ENCODE assay signal across 8 cellular contexts in genomic region chr4:44760142-44760898, GRCh38. TPM values are rescaled to one million over a fixed set of nuclear protein-coding genes. Genes with fewer than 3 reads are reported as not detected.
DNase-seq lines count a peak whose midpoint lies in the region; ATAC-seq, FAIRE-seq and TF ChIP-seq lines count a peak whose summit lies in the region.

No MANE protein-coding gene starts in this region.

- no peaks in the 10 kb centered on the region for H3K36me3 Mint-ChIP-seq in T-helper 2 cell treated with Interferon-gamma antibody and Interleukin-4, amounts not matched to agents 5 μg/mL and 100 μg/mL, for 36 hours (ENCODE audit: low read depth)

- H3K4me1 Mint-ChIP-seq in T-helper 2 cell treated with Interferon-gamma antibody and Interleukin-4, amounts not matched to agents 5 μg/mL and 100 μg/mL, for 36 hours (ENCODE audit: low read depth), result no peaks in the 10 kb centered on the region

- no peak for TF ChIP-seq POLR2A in GM18505 (IDR thresholded peaks at IDR 0.05; ENCODE audit: borderline replicate concordance, extremely low read depth, insufficient read depth, insufficient read length)

- no peak overlapping the region for H3K4me3 Mint-ChIP-seq in T-helper 2 cell treated with Interferon-gamma antibody and Interleukin-4, amounts not matched to agents 5 μg/mL and 100 μg/mL, for 36 hours

- H3K9me3 Mint-ChIP-seq in T-helper 2 cell treated with Interferon-gamma antibody and Interleukin-4, amounts not matched to agents 5 μg/mL and 100 μg/mL, for 36 hours, result no peaks in the 10 kb centered on the region

- no peak overlapping the region for H3K4me3 ChIP-seq in bronchial epithelial cell (ENCODE audit: low read depth, low read length)

- H3K27ac Mint-ChIP-seq in T-helper 2 cell treated with Interferon-gamma antibody and Interleukin-4, amounts not matched to agents 5 μg/mL and 100 μg/mL, for 36 hours, result no peak overlapping the region

- TF ChIP-seq CTCF in bronchial epithelial cell (IDR thresholded peaks at IDR 0.05; ENCODE audit: insufficient read depth, low read length, severe bottlenecking), result peak; percentile 24

- no peak for FAIRE-seq in bronchial epithelial cell (lab: Jason Lieb, UNC)

- no peaks in the 10 kb centered on the region for H3K36me3 ChIP-seq in bronchial epithelial cell (ENCODE audit: control insufficient read depth, insufficient read depth, low read length)

- H3K27me3 Mint-ChIP-seq in T-helper 2 cell treated with Interferon-gamma antibody and Interleukin-4, amounts not matched to agents 5 μg/mL and 100 μg/mL, for 36 hours (ENCODE audit: low read depth), result peaks cover 2% of the 10 kb centered on the region

- no peaks in the 10 kb centered on the region for H3K27me3 ChIP-seq in bronchial epithelial cell (ENCODE audit: control insufficient read depth, insufficient read depth, low read length)

- ATAC-seq in GM18505 (IDR thresholded peaks at IDR 0.05; ENCODE audit: unreplicated experiment) (peak; percentile 77), HG03103 (IDR thresholded peaks at IDR 0.05; ENCODE audit: low read depth, unreplicated experiment) (peak; percentile 62)

- peak; percentile 17 for DNase-seq in Ammon's horn (ENCODE audit: low spot score)
- DNase-seq in NCI-H748 (lab: John Stamatoyannopoulos, UW; ENCODE audit: unreplicated experiment), result peak; percentile 43
- peak; percentile 26 for DNase-seq in bronchial epithelial cell (ENCODE audit: low read depth)
- DNase-seq in left kidney (ENCODE audit: low read depth, low spot score), result peak; percentile 36
- DNase-seq in activated effector memory CD4-positive, alpha-beta T cell treated with anti-CD3 and anti-CD28 coated beads, Interleukin-2, amount 50 U/mL, for 16 hours, result no peak
- no peak for DNase-seq in T-helper 2 cell treated with Interferon-gamma antibody and Interleukin-4, amounts not matched to agents 5 μg/mL and 100 μg/mL, for 36 hours (ENCODE audit: low spot score)

RNA-seq across cellular contexts. Expression of gene GNPDA2, which starts 34.0 kb away (rescaled TPM):
- 8.4 and 12.2 TPM in 2 replicates for total RNA-seq in bronchial epithelial cell

Comparison
In these comparisons a context has a peak if more than half of its experiments do, and no peak if none do; other contexts are left out.
1. DNase-seq: peak in Ammon's horn (single experiment), NCI-H748 (single experiment), bronchial epithelial cell (single experiment) and left kidney (single experiment); none in activated effector memory CD4-positive, alpha-beta T cell treated with anti-CD3 and anti-CD28 coated beads, Interleukin-2, amount 50 U/mL, for 16 hours (single experiment) and T-helper 2 cell treated with Interferon-gamma antibody and Interleukin-4, amounts not matched to agents 5 μg/mL and 100 μg/mL, for 36 hours (single experiment).